In the genomic region with DNA sequence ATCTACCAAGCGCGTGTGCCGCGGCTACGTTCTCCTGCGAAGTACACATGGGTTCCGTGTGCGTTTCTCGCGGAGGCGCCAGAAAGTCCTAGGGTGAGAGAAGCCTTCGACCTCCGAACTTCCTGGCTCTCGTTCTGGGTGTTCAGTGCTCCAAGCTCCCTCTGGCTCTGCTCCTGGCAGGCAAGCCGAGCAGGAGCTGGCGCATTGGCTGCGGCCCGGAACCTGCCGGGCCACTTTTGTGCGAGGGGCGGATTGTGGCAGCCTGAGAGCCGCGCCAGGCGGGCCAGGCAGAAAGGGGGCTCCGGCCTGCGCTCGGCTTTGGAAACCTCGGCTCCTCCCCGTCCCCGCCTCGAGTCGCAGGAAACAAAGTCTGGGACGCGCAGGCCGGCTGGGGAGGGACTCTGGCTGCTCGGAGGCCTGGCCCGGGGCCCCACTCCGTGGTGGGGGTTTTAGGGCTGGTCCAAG, we compare ENCODE assay signal across 13 cellular contexts. TPM values are rescaled to one million over a fixed set of nuclear protein-coding genes. Genes with fewer than 3 reads are reported as not detected.
DNase-seq lines count a peak whose midpoint lies in the region; ATAC-seq and TF ChIP-seq lines count a peak whose summit lies in the region.
"Had no signal": no experiment of that assay in that cellular context is flagged by ENCODE, and none has a peak within 500 bp of the region (broad histone marks: within the 10 kb centered on the region; RNA-seq: fewer than 3 reads in every experiment).

No MANE protein-coding gene starts in this region.

- peaks cover 2% of the 10 kb centered on the region for H3K36me3 Mint-ChIP-seq in activated naive CD4-positive, alpha-beta T cell treated with anti-CD3 and anti-CD28 coated beads, Interleukin-2, amount 10 ng/mL, durations not matched to agents 7 days and 5 days
- no peaks in the 10 kb centered on the region for H3K36me3 Mint-ChIP-seq in activated naive CD4-positive, alpha-beta T cell treated with anti-CD3 and anti-CD28 coated beads for 36 hours (ENCODE audit: low read depth)
- H3K36me3 Mint-ChIP-seq in endothelial cell (ENCODE audit: low read depth, unreplicated experiment) = peaks cover 4% of the 10 kb centered on the region
- H3K36me3 Mint-ChIP-seq in mesothelial cell of epicardium = peaks cover 1% of the 10 kb centered on the region
- peaks cover 20% of the 10 kb centered on the region for H3K36me3 Mint-ChIP-seq in type B pancreatic cell
- H3K36me3 Mint-ChIP-seq in stimulated activated effector memory CD8-positive, alpha-beta T cell treated with anti-CD3 and anti-CD28 coated beads, Interleukin-12 subunit alpha, Interleukin-12 subunit beta, amount 100 ng/mL, for 72 hours = peaks cover 13% of the 10 kb centered on the region

- peak overlapping the region; percentile 64 for H3K27ac Mint-ChIP-seq in activated naive CD4-positive, alpha-beta T cell treated with anti-CD3 and anti-CD28 coated beads, Interleukin-2, amount 10 ng/mL, durations not matched to agents 7 days and 5 days
- no peak overlapping the region for H3K27ac Mint-ChIP-seq in activated naive CD4-positive, alpha-beta T cell treated with anti-CD3 and anti-CD28 coated beads for 36 hours
- H3K27ac Mint-ChIP-seq in endothelial cell (ENCODE audit: unreplicated experiment) (no peak overlapping the region), mesothelial cell of epicardium (no peak overlapping the region), type B pancreatic cell (peak overlapping the region; percentile 88)
- H3K27ac Mint-ChIP-seq in stimulated activated effector memory CD8-positive, alpha-beta T cell treated with anti-CD3 and anti-CD28 coated beads, Interleukin-12 subunit alpha, Interleukin-12 subunit beta, amount 100 ng/mL, for 72 hours = no peak overlapping the region

- H3K4me3 Mint-ChIP-seq in activated naive CD4-positive, alpha-beta T cell treated with anti-CD3 and anti-CD28 coated beads, Interleukin-2, amount 10 ng/mL, durations not matched to agents 7 days and 5 days = no peak overlapping the region
- no peak overlapping the region for H3K4me3 Mint-ChIP-seq in activated naive CD4-positive, alpha-beta T cell treated with anti-CD3 and anti-CD28 coated beads for 36 hours
- H3K4me3 Mint-ChIP-seq in endothelial cell (ENCODE audit: unreplicated experiment) (peak overlapping the region; percentile 29), mesothelial cell of epicardium (peak overlapping the region; percentile 17), type B pancreatic cell (peak overlapping the region; percentile 86)
- H3K4me3 Mint-ChIP-seq in stimulated activated effector memory CD8-positive, alpha-beta T cell treated with anti-CD3 and anti-CD28 coated beads, Interleukin-12 subunit alpha, Interleukin-12 subunit beta, amount 100 ng/mL, for 72 hours = no peak overlapping the region

- TF ChIP-seq CTCF in endothelial cell (IDR thresholded peaks at IDR 0.05; ENCODE audit: unreplicated experiment) (no peak), mesothelial cell of epicardium (IDR thresholded peaks at IDR 0.05; ENCODE audit: unreplicated experiment) (no peak), type B pancreatic cell (conservative IDR thresholded peaks at IDR 0.05) (no peak)

- DNase-seq in activated naive CD4-positive, alpha-beta T cell treated with anti-CD3 and anti-CD28 coated beads, Interleukin-2, amount 10 ng/mL, durations not matched to agents 7 days and 5 days = no peak
- DNase-seq in activated naive CD4-positive, alpha-beta T cell treated with anti-CD3 and anti-CD28 coated beads for 36 hours = no peak
- peak; percentile 26 for DNase-seq in endothelial cell (ENCODE audit: low spot score)
- peak in 1 of 2 experiments; percentile 63 for DNase-seq in mesothelial cell of epicardium (ENCODE audit: low spot score in 2 of 2, unreplicated experiment in 2 of 2)
- no peak for DNase-seq in type B pancreatic cell (ENCODE audit: extremely low spot score, unreplicated experiment)
- DNase-seq in stimulated activated effector memory CD8-positive, alpha-beta T cell treated with anti-CD3 and anti-CD28 coated beads, Interleukin-12 subunit alpha, Interleukin-12 subunit beta, amount 100 ng/mL, for 72 hours (ENCODE audit: low spot score in 2 of 2) = no peak
- no peak for DNase-seq in NCI-H1048 (lab: John Stamatoyannopoulos, UW)
- DNase-seq: KBM-7, left ventricle myocardium superior, NCI-H2029 treated with DMSO at 0.1 percent for 48 hours, PC-9, transverse colon had no signal

- H3K4me1 Mint-ChIP-seq in activated naive CD4-positive, alpha-beta T cell treated with anti-CD3 and anti-CD28 coated beads, Interleukin-2, amount 10 ng/mL, durations not matched to agents 7 days and 5 days = peaks cover 13% of the 10 kb centered on the region
- peaks cover 22% of the 10 kb centered on the region for H3K4me1 Mint-ChIP-seq in activated naive CD4-positive, alpha-beta T cell treated with anti-CD3 and anti-CD28 coated beads for 36 hours (ENCODE audit: low read depth)
- H3K4me1 Mint-ChIP-seq in endothelial cell (ENCODE audit: unreplicated experiment) (peaks cover 13% of the 10 kb centered on the region), mesothelial cell of epicardium (peaks cover 22% of the 10 kb centered on the region), type B pancreatic cell (ENCODE audit: unreplicated experiment) (peaks cover 48% of the 10 kb centered on the region)
- H3K4me1 Mint-ChIP-seq in stimulated activated effector memory CD8-positive, alpha-beta T cell treated with anti-CD3 and anti-CD28 coated beads, Interleukin-12 subunit alpha, Interleukin-12 subunit beta, amount 100 ng/mL, for 72 hours = peaks cover 32% of the 10 kb centered on the region

- intact Hi-C loops in activated naive CD4-positive, alpha-beta T cell treated with anti-CD3 and anti-CD28 coated beads for 36 hours (cut with micrococcal nuclease) = no loop called here

- no peak for ATAC-seq in stimulated activated effector memory CD8-positive, alpha-beta T cell treated with anti-CD3 and anti-CD28 coated beads, Interleukin-12 subunit alpha, Interleukin-12 subunit beta, amount 100 ng/mL, for 72 hours
- ATAC-seq in HG03378 (IDR thresholded peaks at IDR 0.05; ENCODE audit: unreplicated experiment) = no peak
- ATAC-seq: left ventricle myocardium superior had no signal

- H3K27me3 Mint-ChIP-seq in activated naive CD4-positive, alpha-beta T cell treated with anti-CD3 and anti-CD28 coated beads, Interleukin-2, amount 10 ng/mL, durations not matched to agents 7 days and 5 days = peaks cover 92% of the 10 kb centered on the region
- peaks cover 75% of the 10 kb centered on the region for H3K27me3 Mint-ChIP-seq in activated naive CD4-positive, alpha-beta T cell treated with anti-CD3 and anti-CD28 coated beads for 36 hours (ENCODE audit: low read depth)
- H3K27me3 Mint-ChIP-seq in endothelial cell (ENCODE audit: unreplicated experiment) = peaks cover 48% of the 10 kb centered on the region
- H3K27me3 Mint-ChIP-seq in mesothelial cell of epicardium (ENCODE audit: low read depth) = peaks cover 100% of the 10 kb centered on the region
- peaks cover 84% of the 10 kb centered on the region for H3K27me3 Mint-ChIP-seq in type B pancreatic cell

- CTCF ChIA-PET in activated naive CD4-positive, alpha-beta T cell treated with anti-CD3 and anti-CD28 coated beads, Interleukin-2, amount 10 ng/mL, durations not matched to agents 7 days and 5 days (lab: Charles Lee) = interaction anchor here (1.0 kb wide), 1 partner anchor 381 kb away, joined by 3 read pairs; no protein-coding TSS in a partner anchor
- CTCF ChIA-PET in activated naive CD4-positive, alpha-beta T cell treated with anti-CD3 and anti-CD28 coated beads for 36 hours (lab: Charles Lee) = no interaction called here

- no peaks in the 10 kb centered on the region for H3K9me3 Mint-ChIP-seq in activated naive CD4-positive, alpha-beta T cell treated with anti-CD3 and anti-CD28 coated beads, Interleukin-2, amount 10 ng/mL, durations not matched to agents 7 days and 5 days
- no peaks in the 10 kb centered on the region for H3K9me3 Mint-ChIP-seq in activated naive CD4-positive, alpha-beta T cell treated with anti-CD3 and anti-CD28 coated beads for 36 hours
- H3K9me3 Mint-ChIP-seq in endothelial cell (ENCODE audit: unreplicated experiment) (no peaks in the 10 kb centered on the region), mesothelial cell of epicardium (no peaks in the 10 kb centered on the region), type B pancreatic cell (no peaks in the 10 kb centered on the region)
- H3K9me3 Mint-ChIP-seq in stimulated activated effector memory CD8-positive, alpha-beta T cell treated with anti-CD3 and anti-CD28 coated beads, Interleukin-12 subunit alpha, Interleukin-12 subunit beta, amount 100 ng/mL, for 72 hours = no peaks in the 10 kb centered on the region

RNA-seq across cellular contexts. Expression of a gene that starts 9.6 kb away (rescaled TPM):
- total RNA-seq in activated naive CD4-positive, alpha-beta T cell treated with anti-CD3 and anti-CD28 coated beads for 36 hours = not detected
- total RNA-seq in endothelial cell (ENCODE audit: unreplicated experiment) (not detected), mesothelial cell of epicardium (2.0 to 3.0 TPM (median 2.8 TPM) in 3 replicates), type B pancreatic cell (ENCODE audit: low replicate concordance) (24.7 and 29.9 TPM in 2 replicates)
- total RNA-seq: PC-9 had no signal

Comparison
In these comparisons a context has a peak if more than half of its experiments do, and no peak if none do; other contexts are left out.
1. H3K27ac Mint-ChIP-seq: peak in activated naive CD4-positive, alpha-beta T cell treated with anti-CD3 and anti-CD28 coated beads, Interleukin-2, amount 10 ng/mL, durations not matched to agents 7 days and 5 days (single experiment) and type B pancreatic cell (single experiment); none in activated naive CD4-positive, alpha-beta T cell treated with anti-CD3 and anti-CD28 coated beads for 36 hours (single experiment), endothelial cell (single experiment), mesothelial cell of epicardium (single experiment) and stimulated activated effector memory CD8-positive, alpha-beta T cell treated with anti-CD3 and anti-CD28 coated beads, Interleukin-12 subunit alpha, Interleukin-12 subunit beta, amount 100 ng/mL, for 72 hours (single experiment).
2. H3K4me3 Mint-ChIP-seq: peak in endothelial cell (single experiment), mesothelial cell of epicardium (single experiment) and type B pancreatic cell (single experiment); none in activated naive CD4-positive, alpha-beta T cell treated with anti-CD3 and anti-CD28 coated beads, Interleukin-2, amount 10 ng/mL, durations not matched to agents 7 days and 5 days (single experiment), activated naive CD4-positive, alpha-beta T cell treated with anti-CD3 and anti-CD28 coated beads for 36 hours (single experiment) and stimulated activated effector memory CD8-positive, alpha-beta T cell treated with anti-CD3 and anti-CD28 coated beads, Interleukin-12 subunit alpha, Interleukin-12 subunit beta, amount 100 ng/mL, for 72 hours (single experiment).